Comparison of ENCODE assay signal across 10 cellular contexts in genomic region chrX:138191998-138192397, GRCh38.
DNase-seq lines count a peak whose midpoint lies in the region; ATAC-seq and TF ChIP-seq lines count a peak whose summit lies in the region.
"Had no signal": no experiment of that assay in that cellular context is flagged by ENCODE, and none has a peak within 500 bp of the region (broad histone marks: within the 10 kb centered on the region; RNA-seq: fewer than 3 reads in every experiment).

No MANE protein-coding gene starts in this region.

- TF ChIP-seq CTCF in AG09319 (IDR thresholded peaks at IDR 0.05; ENCODE audit: low read depth, low read length), result peak; percentile 33
- TF ChIP-seq CTCF in SK-N-SH (IDR thresholded peaks at IDR 0.05), result peak; percentile 61

- CTCF ChIA-PET in SK-N-SH (lab: Yijun Ruan, JAX), result interaction anchor here (0.6 to 1.2 kb wide), 6 partner anchors 13 to 1368 kb away, joined by 3 to 9 read pairs (median 4); no protein-coding TSS in a partner anchor
- CTCF ChIA-PET in T-cell (lab: Charles Lee), result no interaction called here

- no peaks in the 10 kb centered on the region for H3K4me1 Mint-ChIP-seq in T-cell

- no peaks in the 10 kb centered on the region for H3K9me2 ChIP-seq in SK-N-SH

- TF ChIP-seq EP300 in SK-N-SH (IDR thresholded peaks at IDR 0.05; ENCODE audit: borderline replicate concordance in 1 of 2, low read depth in 1 of 2, low read length in 1 of 2), result no peak

- H3K27ac ChIP-seq in SK-N-SH (ENCODE audit: low read depth in 2 of 2, low read length in 1 of 2) (no peak overlapping the region), aorta (ENCODE audit: low read depth in 1 of 2, low read length in 2 of 2) (no peak overlapping the region)
- H3K27ac ChIP-seq: SK-N-MC had no signal

- no peak overlapping the region for H3K4me2 ChIP-seq in SK-N-SH

- no peaks in the 10 kb centered on the region for H3K79me2 ChIP-seq in SK-N-SH (ENCODE audit: insufficient read depth)

- no peaks in the 10 kb centered on the region for H3K4me1 ChIP-seq in SK-N-SH (ENCODE audit: control insufficient read depth in 1 of 2, insufficient read depth in 2 of 2, low read depth in 1 of 2, low read length in 1 of 2)
- no peaks in the 10 kb centered on the region for H3K4me1 ChIP-seq in aorta (ENCODE audit: control insufficient read depth in 1 of 2, insufficient read depth in 2 of 2, low read length in 2 of 2)

- H3K4me3 Mint-ChIP-seq in T-cell, result no peak overlapping the region

- no peaks in the 10 kb centered on the region for H3K36me3 ChIP-seq in SK-N-SH (replicated peaks in 1 of 2; ENCODE audit: control insufficient read depth in 1 of 2, insufficient read depth in 2 of 2, low read length in 1 of 2)
- no peaks in the 10 kb centered on the region for H3K36me3 ChIP-seq in aorta (ENCODE audit: control insufficient read depth in 1 of 2, insufficient read depth in 2 of 2, low read length in 1 of 2)

- no peak overlapping the region for H3K27ac Mint-ChIP-seq in T-cell

- no peaks in the 10 kb centered on the region for H3K36me3 Mint-ChIP-seq in T-cell

- ATAC-seq in GM18505 (IDR thresholded peaks at IDR 0.05; ENCODE audit: unreplicated experiment) (peak; percentile 58), T-cell (replicated peaks in 1 of 4) (no peak), aorta (ENCODE audit: low FRiP score) (no peak), HG03025 (IDR thresholded peaks at IDR 0.05; ENCODE audit: low FRiP score, unreplicated experiment) (no peak)

- POLR2A ChIA-PET in SK-N-SH (lab: Yijun Ruan, JAX) (no interaction called here), T-cell (lab: Charles Lee) (no interaction called here)

- H3K9me3 ChIP-seq in SK-N-SH, result no peaks in the 10 kb centered on the region
- no peaks in the 10 kb centered on the region for H3K9me3 ChIP-seq in aorta (ENCODE audit: control insufficient read depth, low read length)

- 4% methylated on average over 1 of the region's 1 CpG for WGBS in SK-N-SH (ENCODE audit: low lambda C conversion rate)
- WGBS in aorta, 2 donors, result 13 to 18% methylated on average over 1 of the region's 1 CpG

- TF ChIP-seq POLR2A in GM18505 (IDR thresholded peaks at IDR 0.05; ENCODE audit: borderline replicate concordance, extremely low read depth, insufficient read depth, insufficient read length), result no peak

- no peaks in the 10 kb centered on the region for H3K27me3 Mint-ChIP-seq in T-cell

- H3K27me3 ChIP-seq in SK-N-SH (ENCODE audit: insufficient read depth) (no peaks in the 10 kb centered on the region), aorta (ENCODE audit: control insufficient read depth in 1 of 2, insufficient read depth in 2 of 2, low read length in 1 of 2) (no peaks in the 10 kb centered on the region)

- no peak overlapping the region for H3K9ac ChIP-seq in SK-N-SH

- H2AFZ ChIP-seq in SK-N-SH (ENCODE audit: low read depth), result no peak overlapping the region

- DNase-seq in AG09319 (ENCODE audit: extremely low read depth, low read depth) (no peak), SK-N-SH (peak; percentile 1), inferior parietal cortex (ENCODE audit: extremely low spot score) (peak; percentile 31), T-cell (no peak), aorta (no peak), KG1 (lab: John Stamatoyannopoulos, UW) (no peak)
- DNase-seq: effector memory CD4-positive, alpha-beta T cell had no signal

- H3K4me3 ChIP-seq in SK-N-SH (ENCODE audit: low read depth in 2 of 2, low read length in 1 of 2) (no peak overlapping the region), aorta (ENCODE audit: low read length in 2 of 2) (no peak overlapping the region)
- H3K4me3 ChIP-seq: SK-N-MC had no signal

- TF ChIP-seq RAD21 in SK-N-SH (IDR thresholded peaks at IDR 0.05; ENCODE audit: low read length), result peak; percentile 64

- no peaks in the 10 kb centered on the region for H3F3A ChIP-seq in SK-N-SH (replicated peaks; ENCODE audit: insufficient read depth)

- H4K20me1 ChIP-seq in SK-N-SH (ENCODE audit: insufficient read depth), result no peaks in the 10 kb centered on the region

- intact Hi-C loops in aorta (cut with DNase I), result loop anchor here (5.0 kb wide), 1 partner anchor 555 kb away; no protein-coding TSS in a partner anchor

- peaks cover 0 to 3% (median 0%) of the 10 kb centered on the region in 3 donors for H3K9me3 Mint-ChIP-seq in T-cell

TF ChIP-seq in SK-N-SH, 30 proteins besides CTCF, POLR2A, EP300 and RAD21:
- TF ChIP-seq YY1 (IDR thresholded peaks at IDR 0.05; ENCODE audit: low read depth) (no peak), RXRA (IDR thresholded peaks at IDR 0.05; ENCODE audit: borderline replicate concordance, low read depth) (no peak), SMC3 (IDR thresholded peaks at IDR 0.05; ENCODE audit: low read depth, low read length) (peak; percentile 28), MEF2A (IDR thresholded peaks at IDR 0.05; ENCODE audit: borderline replicate concordance, low read depth) (no peak), TCF12 (IDR thresholded peaks at IDR 0.05) (no peak)

Comparison
In these comparisons a context has a peak if more than half of its experiments do, and no peak if none do; other contexts are left out.
1. DNase-seq: peak in SK-N-SH (single experiment) and inferior parietal cortex (single experiment); none in AG09319 (single experiment), T-cell (0 of 34), aorta (0 of 2) and KG1 (single experiment).